ENCODE assay signal across 1 cellular context in the genomic region with DNA sequence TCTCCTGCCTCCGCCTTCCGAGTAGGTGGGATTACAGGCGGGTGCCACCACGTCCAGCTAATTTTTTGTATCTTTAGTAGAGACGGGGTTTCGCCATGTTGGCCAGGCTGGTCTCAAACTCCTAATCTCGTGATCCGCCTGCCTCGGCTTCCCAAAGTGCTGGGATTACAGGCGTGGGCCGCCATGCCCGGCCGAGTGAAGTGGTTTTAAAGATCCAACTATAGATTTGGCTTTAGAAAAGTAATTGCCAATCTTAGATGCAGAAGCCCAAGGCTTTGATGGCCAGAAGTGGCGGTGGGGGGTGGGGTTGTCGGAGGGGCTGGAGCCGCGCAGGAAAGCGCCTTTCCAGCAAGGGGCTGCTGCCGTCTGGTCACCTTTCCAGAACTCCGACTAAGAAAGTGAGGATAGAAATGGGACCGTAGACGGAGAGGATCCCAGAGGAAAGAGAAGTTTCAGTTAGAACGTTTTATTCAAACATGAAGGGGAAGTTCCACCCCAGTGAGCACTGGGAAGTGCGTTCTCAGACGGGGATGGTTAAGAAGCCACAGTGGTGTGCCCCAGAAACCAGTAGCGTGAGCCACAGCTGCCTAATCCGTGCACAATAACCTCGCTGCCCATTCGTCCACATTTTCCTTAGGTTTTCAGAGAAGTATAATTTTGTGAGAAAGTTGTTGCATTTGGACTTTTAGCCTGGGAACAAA.
TF ChIP-seq lines count a peak whose summit lies in the region.

No MANE protein-coding gene starts in this region.

TF ChIP-seq in K562, 482 proteins besides CTCF, POLR2A, EP300 and RAD21 (continued from another document):
- TF ChIP-seq, protein P1, sequence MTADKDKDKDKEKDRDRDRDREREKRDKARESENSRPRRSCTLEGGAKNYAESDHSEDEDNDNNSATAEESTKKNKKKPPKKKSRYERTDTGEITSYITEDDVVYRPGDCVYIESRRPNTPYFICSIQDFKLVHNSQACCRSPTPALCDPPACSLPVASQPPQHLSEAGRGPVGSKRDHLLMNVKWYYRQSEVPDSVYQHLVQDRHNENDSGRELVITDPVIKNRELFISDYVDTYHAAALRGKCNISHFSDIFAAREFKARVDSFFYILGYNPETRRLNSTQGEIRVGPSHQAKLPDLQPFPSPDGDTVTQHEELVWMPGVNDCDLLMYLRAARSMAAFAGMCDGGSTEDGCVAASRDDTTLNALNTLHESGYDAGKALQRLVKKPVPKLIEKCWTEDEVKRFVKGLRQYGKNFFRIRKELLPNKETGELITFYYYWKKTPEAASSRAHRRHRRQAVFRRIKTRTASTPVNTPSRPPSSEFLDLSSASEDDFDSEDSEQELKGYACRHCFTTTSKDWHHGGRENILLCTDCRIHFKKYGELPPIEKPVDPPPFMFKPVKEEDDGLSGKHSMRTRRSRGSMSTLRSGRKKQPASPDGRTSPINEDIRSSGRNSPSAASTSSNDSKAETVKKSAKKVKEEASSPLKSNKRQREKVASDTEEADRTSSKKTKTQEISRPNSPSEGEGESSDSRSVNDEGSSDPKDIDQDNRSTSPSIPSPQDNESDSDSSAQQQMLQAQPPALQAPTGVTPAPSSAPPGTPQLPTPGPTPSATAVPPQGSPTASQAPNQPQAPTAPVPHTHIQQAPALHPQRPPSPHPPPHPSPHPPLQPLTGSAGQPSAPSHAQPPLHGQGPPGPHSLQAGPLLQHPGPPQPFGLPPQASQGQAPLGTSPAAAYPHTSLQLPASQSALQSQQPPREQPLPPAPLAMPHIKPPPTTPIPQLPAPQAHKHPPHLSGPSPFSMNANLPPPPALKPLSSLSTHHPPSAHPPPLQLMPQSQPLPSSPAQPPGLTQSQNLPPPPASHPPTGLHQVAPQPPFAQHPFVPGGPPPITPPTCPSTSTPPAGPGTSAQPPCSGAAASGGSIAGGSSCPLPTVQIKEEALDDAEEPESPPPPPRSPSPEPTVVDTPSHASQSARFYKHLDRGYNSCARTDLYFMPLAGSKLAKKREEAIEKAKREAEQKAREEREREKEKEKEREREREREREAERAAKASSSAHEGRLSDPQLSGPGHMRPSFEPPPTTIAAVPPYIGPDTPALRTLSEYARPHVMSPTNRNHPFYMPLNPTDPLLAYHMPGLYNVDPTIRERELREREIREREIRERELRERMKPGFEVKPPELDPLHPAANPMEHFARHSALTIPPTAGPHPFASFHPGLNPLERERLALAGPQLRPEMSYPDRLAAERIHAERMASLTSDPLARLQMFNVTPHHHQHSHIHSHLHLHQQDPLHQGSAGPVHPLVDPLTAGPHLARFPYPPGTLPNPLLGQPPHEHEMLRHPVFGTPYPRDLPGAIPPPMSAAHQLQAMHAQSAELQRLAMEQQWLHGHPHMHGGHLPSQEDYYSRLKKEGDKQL (CRISPR knock-in tag; IDR thresholded peaks at IDR 0.05; ENCODE audit: borderline replicate concordance): no peak
